7 cellular contexts compared by ENCODE assay signal in genomic region chr12:74752196-74752595, GRCh38.
"Had no signal": no experiment of that assay in that cellular context is flagged by ENCODE, and none has a peak within 500 bp of the region (broad histone marks: within the 10 kb centered on the region; RNA-seq: fewer than 3 reads in every experiment).

No MANE protein-coding gene starts in this region.

- DNase-seq: IMR-90, KBM-7 had no signal

- H3K27me3 Mint-ChIP-seq: IgD-negative memory B cell had no signal

- H3K4me3 ChIP-seq: K562 had no signal

- FAIRE-seq: HepG2, HTR-8/SVneo, K562 had no signal

- H3K27ac ChIP-seq: HL-60 had no signal

- H3K27ac Mint-ChIP-seq: IgD-negative memory B cell had no signal

- H3K4me3 Mint-ChIP-seq: IgD-negative memory B cell had no signal

- H3K36me3 Mint-ChIP-seq: IgD-negative memory B cell had no signal

- H3K4me1 Mint-ChIP-seq: IgD-negative memory B cell had no signal

- ATAC-seq: HepG2, K562 had no signal
